In the genomic region with DNA sequence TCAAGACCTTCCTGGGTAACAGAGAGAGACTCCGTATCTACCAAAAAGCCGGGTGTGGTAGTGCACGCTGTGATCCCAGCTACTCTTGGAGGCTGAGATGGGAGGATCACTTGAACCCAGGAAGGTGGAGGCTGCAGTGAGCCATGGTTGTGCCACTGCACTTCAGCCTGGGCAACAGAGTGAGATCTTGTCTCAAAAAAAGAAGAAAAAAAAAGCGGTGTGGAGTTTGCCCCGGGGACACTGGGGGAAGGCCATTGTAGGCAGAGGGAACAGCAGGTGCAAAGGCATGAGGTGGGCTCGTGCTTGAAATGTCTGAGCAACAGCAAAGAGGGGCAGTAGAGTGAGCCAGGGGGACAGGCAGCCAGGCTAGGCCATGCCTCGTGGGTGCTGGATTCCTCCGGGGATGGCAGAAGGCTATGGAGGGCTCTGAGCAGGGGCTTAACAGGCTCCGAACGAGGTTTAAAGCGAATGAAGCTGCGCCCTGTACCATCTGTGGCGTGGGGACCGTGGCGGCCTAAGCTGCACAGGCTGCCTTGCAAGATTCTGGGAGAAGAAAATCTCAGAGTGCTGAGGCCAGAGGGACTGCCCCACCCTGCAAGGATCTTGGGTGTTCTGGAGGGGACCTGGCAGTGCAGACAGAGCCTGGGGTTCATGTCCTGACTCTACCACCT, we compare ENCODE assay signal across 1 cellular context.
TF ChIP-seq lines count a peak whose summit lies in the region.

No MANE protein-coding gene starts in this region.

TF ChIP-seq in HepG2, 621 proteins besides CTCF, POLR2A, EP300 and RAD21:
- TF ChIP-seq MATR3 (CRISPR knock-in tag; IDR thresholded peaks at IDR 0.05), result no peak
- 0 out of 2 replicates have a peak, but pooled peaks have one; percentile 22 for TF ChIP-seq BRD4 (CRISPR knock-in tag; IDR thresholded peaks at IDR 0.05)
- no peak for TF ChIP-seq SIX4 (CRISPR knock-in tag; IDR thresholded peaks at IDR 0.05)
- TF ChIP-seq BHLHE40 (IDR thresholded peaks at IDR 0.05; ENCODE audit: low read length), result no peak
- no peak for TF ChIP-seq TCF7L2 (IDR thresholded peaks at IDR 0.05; ENCODE audit: low read depth, low read length)
- no peak for TF ChIP-seq SP5 (CRISPR knock-in tag; IDR thresholded peaks at IDR 0.05; ENCODE audit: borderline replicate concordance, low read depth)
- TF ChIP-seq, protein P1, sequence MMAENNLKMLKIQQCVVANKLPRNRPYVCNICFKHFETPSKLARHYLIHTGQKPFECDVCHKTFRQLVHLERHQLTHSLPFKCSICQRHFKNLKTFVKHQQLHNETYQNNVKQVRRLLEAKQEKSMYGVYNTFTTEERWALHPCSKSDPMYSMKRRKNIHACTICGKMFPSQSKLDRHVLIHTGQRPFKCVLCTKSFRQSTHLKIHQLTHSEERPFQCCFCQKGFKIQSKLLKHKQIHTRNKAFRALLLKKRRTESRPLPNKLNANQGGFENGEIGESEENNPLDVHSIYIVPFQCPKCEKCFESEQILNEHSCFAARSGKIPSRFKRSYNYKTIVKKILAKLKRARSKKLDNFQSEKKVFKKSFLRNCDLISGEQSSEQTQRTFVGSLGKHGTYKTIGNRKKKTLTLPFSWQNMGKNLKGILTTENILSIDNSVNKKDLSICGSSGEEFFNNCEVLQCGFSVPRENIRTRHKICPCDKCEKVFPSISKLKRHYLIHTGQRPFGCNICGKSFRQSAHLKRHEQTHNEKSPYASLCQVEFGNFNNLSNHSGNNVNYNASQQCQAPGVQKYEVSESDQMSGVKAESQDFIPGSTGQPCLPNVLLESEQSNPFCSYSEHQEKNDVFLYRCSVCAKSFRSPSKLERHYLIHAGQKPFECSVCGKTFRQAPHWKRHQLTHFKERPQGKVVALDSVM (CRISPR knock-in tag; IDR thresholded peaks at IDR 0.05), result peak; percentile 93
- TF ChIP-seq ZMYM2 (CRISPR knock-in tag; IDR thresholded peaks at IDR 0.05), result 0 out of 2 replicates have a peak, but pooled peaks have one; percentile 33
- TF ChIP-seq, protein P2, sequence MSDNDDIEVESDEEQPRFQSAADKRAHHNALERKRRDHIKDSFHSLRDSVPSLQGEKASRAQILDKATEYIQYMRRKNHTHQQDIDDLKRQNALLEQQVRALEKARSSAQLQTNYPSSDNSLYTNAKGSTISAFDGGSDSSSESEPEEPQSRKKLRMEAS (IDR thresholded peaks at IDR 0.05), result 0 out of 2 replicates have a peak, but pooled peaks have one; percentile 25
- TF ChIP-seq MED13 (CRISPR knock-in tag; IDR thresholded peaks at IDR 0.05), result no peak
- TF ChIP-seq CBX5 (CRISPR knock-in tag; IDR thresholded peaks at IDR 0.05; ENCODE audit: borderline replicate concordance), result no peak
- TF ChIP-seq ZSCAN20 (CRISPR knock-in tag; IDR thresholded peaks at IDR 0.05; ENCODE audit: borderline replicate concordance), result no peak
- no peak for TF ChIP-seq ZNF607 (CRISPR knock-in tag; IDR thresholded peaks at IDR 0.05; ENCODE audit: borderline replicate concordance)
- TF ChIP-seq NONO (IDR thresholded peaks at IDR 0.05), result no peak
- 0 out of 2 replicates have a peak, but pooled peaks have one; percentile 26 for TF ChIP-seq NONO (CRISPR knock-in tag; conservative IDR thresholded peaks at IDR 0.05)
- no peak for TF ChIP-seq DR1 (CRISPR knock-in tag; IDR thresholded peaks at IDR 0.05)
- peak; percentile 86 for TF ChIP-seq ZMYM3 (CRISPR knock-in tag; IDR thresholded peaks at IDR 0.05)
- no peak for TF ChIP-seq ZNF674 (CRISPR knock-in tag; IDR thresholded peaks at IDR 0.05; ENCODE audit: low read depth)
- TF ChIP-seq, protein P3, sequence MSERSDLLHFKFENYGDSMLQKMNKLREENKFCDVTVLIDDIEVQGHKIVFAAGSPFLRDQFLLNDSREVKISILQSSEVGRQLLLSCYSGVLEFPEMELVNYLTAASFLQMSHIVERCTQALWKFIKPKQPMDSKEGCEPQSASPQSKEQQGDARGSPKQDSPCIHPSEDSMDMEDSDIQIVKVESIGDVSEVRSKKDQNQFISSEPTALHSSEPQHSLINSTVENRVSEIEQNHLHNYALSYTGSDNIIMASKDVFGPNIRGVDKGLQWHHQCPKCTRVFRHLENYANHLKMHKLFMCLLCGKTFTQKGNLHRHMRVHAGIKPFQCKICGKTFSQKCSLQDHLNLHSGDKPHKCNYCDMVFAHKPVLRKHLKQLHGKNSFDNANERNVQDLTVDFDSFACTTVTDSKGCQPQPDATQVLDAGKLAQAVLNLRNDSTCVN (CRISPR knock-in tag; IDR thresholded peaks at IDR 0.05; ENCODE audit: borderline replicate concordance), result no peak
- no peak for TF ChIP-seq KAT8 (CRISPR knock-in tag; IDR thresholded peaks at IDR 0.05)
- TF ChIP-seq, protein P4, sequence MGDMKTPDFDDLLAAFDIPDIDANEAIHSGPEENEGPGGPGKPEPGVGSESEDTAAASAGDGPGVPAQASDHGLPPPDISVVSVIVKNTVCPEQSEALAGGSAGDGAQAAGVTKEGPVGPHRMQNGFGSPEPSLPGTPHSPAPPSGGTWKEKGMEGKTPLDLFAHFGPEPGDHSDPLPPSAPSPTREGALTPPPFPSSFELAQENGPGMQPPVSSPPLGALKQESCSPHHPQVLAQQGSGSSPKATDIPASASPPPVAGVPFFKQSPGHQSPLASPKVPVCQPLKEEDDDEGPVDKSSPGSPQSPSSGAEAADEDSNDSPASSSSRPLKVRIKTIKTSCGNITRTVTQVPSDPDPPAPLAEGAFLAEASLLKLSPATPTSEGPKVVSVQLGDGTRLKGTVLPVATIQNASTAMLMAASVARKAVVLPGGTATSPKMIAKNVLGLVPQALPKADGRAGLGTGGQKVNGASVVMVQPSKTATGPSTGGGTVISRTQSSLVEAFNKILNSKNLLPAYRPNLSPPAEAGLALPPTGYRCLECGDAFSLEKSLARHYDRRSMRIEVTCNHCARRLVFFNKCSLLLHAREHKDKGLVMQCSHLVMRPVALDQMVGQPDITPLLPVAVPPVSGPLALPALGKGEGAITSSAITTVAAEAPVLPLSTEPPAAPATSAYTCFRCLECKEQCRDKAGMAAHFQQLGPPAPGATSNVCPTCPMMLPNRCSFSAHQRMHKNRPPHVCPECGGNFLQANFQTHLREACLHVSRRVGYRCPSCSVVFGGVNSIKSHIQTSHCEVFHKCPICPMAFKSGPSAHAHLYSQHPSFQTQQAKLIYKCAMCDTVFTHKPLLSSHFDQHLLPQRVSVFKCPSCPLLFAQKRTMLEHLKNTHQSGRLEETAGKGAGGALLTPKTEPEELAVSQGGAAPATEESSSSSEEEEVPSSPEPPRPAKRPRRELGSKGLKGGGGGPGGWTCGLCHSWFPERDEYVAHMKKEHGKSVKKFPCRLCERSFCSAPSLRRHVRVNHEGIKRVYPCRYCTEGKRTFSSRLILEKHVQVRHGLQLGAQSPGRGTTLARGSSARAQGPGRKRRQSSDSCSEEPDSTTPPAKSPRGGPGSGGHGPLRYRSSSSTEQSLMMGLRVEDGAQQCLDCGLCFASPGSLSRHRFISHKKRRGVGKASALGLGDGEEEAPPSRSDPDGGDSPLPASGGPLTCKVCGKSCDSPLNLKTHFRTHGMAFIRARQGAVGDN (CRISPR knock-in tag; IDR thresholded peaks at IDR 0.05), result peak; percentile 26
- TF ChIP-seq MBD4 (IDR thresholded peaks at IDR 0.05; ENCODE audit: borderline replicate concordance, low read length), result no peak
- TF ChIP-seq ARNT2 (CRISPR knock-in tag; IDR thresholded peaks at IDR 0.05; ENCODE audit: low read depth), result no peak
- TF ChIP-seq, protein P5, sequence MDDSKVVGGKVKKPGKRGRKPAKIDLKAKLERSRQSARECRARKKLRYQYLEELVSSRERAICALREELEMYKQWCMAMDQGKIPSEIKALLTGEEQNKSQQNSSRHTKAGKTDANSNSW (CRISPR knock-in tag; IDR thresholded peaks at IDR 0.05; ENCODE audit: borderline replicate concordance), result no peak
- TF ChIP-seq ZNF234 (CRISPR knock-in tag; conservative IDR thresholded peaks at IDR 0.05), result no peak
- TF ChIP-seq, protein P6, sequence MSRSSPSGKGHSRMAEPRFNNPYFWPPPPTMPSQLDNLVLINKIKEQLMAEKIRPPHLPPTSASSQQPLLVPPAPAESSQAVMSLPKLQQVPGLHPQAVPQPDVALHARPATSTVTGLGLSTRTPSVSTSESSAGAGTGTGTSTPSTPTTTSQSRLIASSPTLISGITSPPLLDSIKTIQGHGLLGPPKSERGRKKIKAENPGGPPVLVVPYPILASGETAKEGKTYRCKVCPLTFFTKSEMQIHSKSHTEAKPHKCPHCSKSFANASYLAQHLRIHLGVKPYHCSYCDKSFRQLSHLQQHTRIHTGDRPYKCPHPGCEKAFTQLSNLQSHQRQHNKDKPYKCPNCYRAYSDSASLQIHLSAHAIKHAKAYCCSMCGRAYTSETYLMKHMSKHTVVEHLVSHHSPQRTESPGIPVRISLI (CRISPR knock-in tag; IDR thresholded peaks at IDR 0.05; ENCODE audit: borderline replicate concordance), result 0 out of 2 replicates have a peak, but pooled peaks have one; percentile 49
- TF ChIP-seq, protein P7, sequence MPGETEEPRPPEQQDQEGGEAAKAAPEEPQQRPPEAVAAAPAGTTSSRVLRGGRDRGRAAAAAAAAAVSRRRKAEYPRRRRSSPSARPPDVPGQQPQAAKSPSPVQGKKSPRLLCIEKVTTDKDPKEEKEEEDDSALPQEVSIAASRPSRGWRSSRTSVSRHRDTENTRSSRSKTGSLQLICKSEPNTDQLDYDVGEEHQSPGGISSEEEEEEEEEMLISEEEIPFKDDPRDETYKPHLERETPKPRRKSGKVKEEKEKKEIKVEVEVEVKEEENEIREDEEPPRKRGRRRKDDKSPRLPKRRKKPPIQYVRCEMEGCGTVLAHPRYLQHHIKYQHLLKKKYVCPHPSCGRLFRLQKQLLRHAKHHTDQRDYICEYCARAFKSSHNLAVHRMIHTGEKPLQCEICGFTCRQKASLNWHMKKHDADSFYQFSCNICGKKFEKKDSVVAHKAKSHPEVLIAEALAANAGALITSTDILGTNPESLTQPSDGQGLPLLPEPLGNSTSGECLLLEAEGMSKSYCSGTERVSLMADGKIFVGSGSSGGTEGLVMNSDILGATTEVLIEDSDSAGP (CRISPR knock-in tag; IDR thresholded peaks at IDR 0.05; ENCODE audit: borderline replicate concordance), result no peak
- TF ChIP-seq, protein P8, sequence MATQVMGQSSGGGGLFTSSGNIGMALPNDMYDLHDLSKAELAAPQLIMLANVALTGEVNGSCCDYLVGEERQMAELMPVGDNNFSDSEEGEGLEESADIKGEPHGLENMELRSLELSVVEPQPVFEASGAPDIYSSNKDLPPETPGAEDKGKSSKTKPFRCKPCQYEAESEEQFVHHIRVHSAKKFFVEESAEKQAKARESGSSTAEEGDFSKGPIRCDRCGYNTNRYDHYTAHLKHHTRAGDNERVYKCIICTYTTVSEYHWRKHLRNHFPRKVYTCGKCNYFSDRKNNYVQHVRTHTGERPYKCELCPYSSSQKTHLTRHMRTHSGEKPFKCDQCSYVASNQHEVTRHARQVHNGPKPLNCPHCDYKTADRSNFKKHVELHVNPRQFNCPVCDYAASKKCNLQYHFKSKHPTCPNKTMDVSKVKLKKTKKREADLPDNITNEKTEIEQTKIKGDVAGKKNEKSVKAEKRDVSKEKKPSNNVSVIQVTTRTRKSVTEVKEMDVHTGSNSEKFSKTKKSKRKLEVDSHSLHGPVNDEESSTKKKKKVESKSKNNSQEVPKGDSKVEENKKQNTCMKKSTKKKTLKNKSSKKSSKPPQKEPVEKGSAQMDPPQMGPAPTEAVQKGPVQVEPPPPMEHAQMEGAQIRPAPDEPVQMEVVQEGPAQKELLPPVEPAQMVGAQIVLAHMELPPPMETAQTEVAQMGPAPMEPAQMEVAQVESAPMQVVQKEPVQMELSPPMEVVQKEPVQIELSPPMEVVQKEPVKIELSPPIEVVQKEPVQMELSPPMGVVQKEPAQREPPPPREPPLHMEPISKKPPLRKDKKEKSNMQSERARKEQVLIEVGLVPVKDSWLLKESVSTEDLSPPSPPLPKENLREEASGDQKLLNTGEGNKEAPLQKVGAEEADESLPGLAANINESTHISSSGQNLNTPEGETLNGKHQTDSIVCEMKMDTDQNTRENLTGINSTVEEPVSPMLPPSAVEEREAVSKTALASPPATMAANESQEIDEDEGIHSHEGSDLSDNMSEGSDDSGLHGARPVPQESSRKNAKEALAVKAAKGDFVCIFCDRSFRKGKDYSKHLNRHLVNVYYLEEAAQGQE (IDR thresholded peaks at IDR 0.05; ENCODE audit: borderline replicate concordance in 1 of 2, low read depth in 1 of 2, low read length in 2 of 2), result no peak
- TF ChIP-seq ZNF841 (CRISPR knock-in tag; IDR thresholded peaks at IDR 0.05; ENCODE audit: borderline replicate concordance), result 0 out of 2 replicates have a peak, but pooled peaks have one; percentile 32
- 0 out of 2 replicates have a peak, but pooled peaks have one; percentile 49 for TF ChIP-seq ZFYVE20 (CRISPR knock-in tag; IDR thresholded peaks at IDR 0.05; ENCODE audit: borderline replicate concordance, low read depth)
- TF ChIP-seq NFIB (CRISPR knock-in tag; IDR thresholded peaks at IDR 0.05; ENCODE audit: borderline replicate concordance), result no peak
- no peak for TF ChIP-seq TSC22D2 (CRISPR knock-in tag; IDR thresholded peaks at IDR 0.05; ENCODE audit: borderline replicate concordance)
TF ChIP-seq in HepG2: peak in this region for 10.
